1 cellular context compared by ENCODE assay signal in genomic region chr11:12824281-12825041, GRCh38.
TF ChIP-seq lines count a peak whose summit lies in the region.

No MANE protein-coding gene starts in this region.

TF ChIP-seq in HepG2, 621 proteins besides CTCF, POLR2A, EP300 and RAD21 (continued from another document and continues in another):
- TF ChIP-seq NFE2L1 (CRISPR knock-in tag; IDR thresholded peaks at IDR 0.05; ENCODE audit: borderline replicate concordance) (no peak), ZNF329 (CRISPR knock-in tag; IDR thresholded peaks at IDR 0.05; ENCODE audit: low read depth) (no peak), HNRNPUL1 (IDR thresholded peaks at IDR 0.05; ENCODE audit: low read depth, low read length) (no peak), ZNF569 (CRISPR knock-in tag; IDR thresholded peaks at IDR 0.05; ENCODE audit: borderline replicate concordance) (no peak), ZNF576 (CRISPR knock-in tag; IDR thresholded peaks at IDR 0.05) (no peak), MEF2D (CRISPR knock-in tag; IDR thresholded peaks at IDR 0.05) (no peak), HOMEZ (CRISPR knock-in tag; IDR thresholded peaks at IDR 0.05; ENCODE audit: low read depth) (peak; percentile 68), ZSCAN22 (CRISPR knock-in tag; IDR thresholded peaks at IDR 0.05) (no peak), ZMYM2 (CRISPR knock-in tag; IDR thresholded peaks at IDR 0.05) (no peak), ZNF30 (CRISPR knock-in tag; IDR thresholded peaks at IDR 0.05) (no peak), NR2C2 (CRISPR knock-in tag; IDR thresholded peaks at IDR 0.05; ENCODE audit: borderline replicate concordance) (peak; percentile 16; the same call in 1 of the 2 replicates), ZNF839 (CRISPR knock-in tag; IDR thresholded peaks at IDR 0.05; ENCODE audit: borderline replicate concordance) (no peak), THYN1 (CRISPR knock-in tag; IDR thresholded peaks at IDR 0.05; ENCODE audit: borderline replicate concordance, low read depth) (no peak), ARID2 (CRISPR knock-in tag; IDR thresholded peaks at IDR 0.05; ENCODE audit: borderline replicate concordance) (no peak), KAT7 (CRISPR knock-in tag; IDR thresholded peaks at IDR 0.05; ENCODE audit: borderline replicate concordance) (no peak), ZNF841 (CRISPR knock-in tag; IDR thresholded peaks at IDR 0.05; ENCODE audit: borderline replicate concordance) (no peak), POLR2AphosphoS2 (IDR thresholded peaks at IDR 0.05; ENCODE audit: low read depth, low read length) (no peak), TRIM24 (CRISPR knock-in tag; IDR thresholded peaks at IDR 0.05) (no peak), TP53 (CRISPR knock-in tag; conservative IDR thresholded peaks at IDR 0.05) (no peak), SRSF9 (IDR thresholded peaks at IDR 0.05; ENCODE audit: borderline replicate concordance, insufficient read depth, low read depth, low read length, poor library complexity, severe bottlenecking) (no peak), SAP130 (CRISPR knock-in tag; IDR thresholded peaks at IDR 0.05; ENCODE audit: low read depth) (peak; percentile 62), ZNF224 (CRISPR knock-in tag; IDR thresholded peaks at IDR 0.05) (no peak), PHF20 (CRISPR knock-in tag; IDR thresholded peaks at IDR 0.05) (no peak), RAD51 (IDR thresholded peaks at IDR 0.05; ENCODE audit: borderline replicate concordance) (no peak), ZBTB2 (CRISPR knock-in tag; IDR thresholded peaks at IDR 0.05; ENCODE audit: low read depth) (no peak), FLYWCH1 (CRISPR knock-in tag; IDR thresholded peaks at IDR 0.05) (no peak), TFE3 (CRISPR knock-in tag; IDR thresholded peaks at IDR 0.05) (peak; percentile 28; the same call in 1 of the 2 replicates), ELF3 (CRISPR knock-in tag; IDR thresholded peaks at IDR 0.05) (peak; percentile 43; the same call in 1 of the 2 replicates), ZNF629 (CRISPR knock-in tag; conservative IDR thresholded peaks at IDR 0.05) (no peak), NFIB (CRISPR knock-in tag; IDR thresholded peaks at IDR 0.05; ENCODE audit: borderline replicate concordance) (no peak), THAP11 (CRISPR knock-in tag; IDR thresholded peaks at IDR 0.05) (peak; percentile 32; the same call in 1 of the 2 replicates), STAG1 (CRISPR knock-in tag; IDR thresholded peaks at IDR 0.05) (peak; percentile 44; the same call in 1 of the 2 replicates), HES4 (CRISPR knock-in tag; IDR thresholded peaks at IDR 0.05; ENCODE audit: borderline replicate concordance) (no peak), MZF1 (CRISPR knock-in tag; IDR thresholded peaks at IDR 0.05; ENCODE audit: borderline replicate concordance) (no peak), NFIC (IDR thresholded peaks at IDR 0.05; ENCODE audit: low read length) (0 out of 2 replicates have a peak, but pooled peaks have one; percentile 17), PHF21A (CRISPR knock-in tag; IDR thresholded peaks at IDR 0.05) (peak; percentile 64; the same call in 1 of the 2 replicates), ZC3H13 (CRISPR knock-in tag; IDR thresholded peaks at IDR 0.05) (no peak), ZBTB38 (CRISPR knock-in tag; IDR thresholded peaks at IDR 0.05) (no peak), ZNF24 (IDR thresholded peaks at IDR 0.05) (no peak), ZNF737 (CRISPR knock-in tag; IDR thresholded peaks at IDR 0.05; ENCODE audit: borderline replicate concordance) (no peak), NONO (IDR thresholded peaks at IDR 0.05) (no peak), NONO (CRISPR knock-in tag; conservative IDR thresholded peaks at IDR 0.05) (0 out of 2 replicates have a peak, but pooled peaks have one; percentile 24)
- TF ChIP-seq, protein P1, sequence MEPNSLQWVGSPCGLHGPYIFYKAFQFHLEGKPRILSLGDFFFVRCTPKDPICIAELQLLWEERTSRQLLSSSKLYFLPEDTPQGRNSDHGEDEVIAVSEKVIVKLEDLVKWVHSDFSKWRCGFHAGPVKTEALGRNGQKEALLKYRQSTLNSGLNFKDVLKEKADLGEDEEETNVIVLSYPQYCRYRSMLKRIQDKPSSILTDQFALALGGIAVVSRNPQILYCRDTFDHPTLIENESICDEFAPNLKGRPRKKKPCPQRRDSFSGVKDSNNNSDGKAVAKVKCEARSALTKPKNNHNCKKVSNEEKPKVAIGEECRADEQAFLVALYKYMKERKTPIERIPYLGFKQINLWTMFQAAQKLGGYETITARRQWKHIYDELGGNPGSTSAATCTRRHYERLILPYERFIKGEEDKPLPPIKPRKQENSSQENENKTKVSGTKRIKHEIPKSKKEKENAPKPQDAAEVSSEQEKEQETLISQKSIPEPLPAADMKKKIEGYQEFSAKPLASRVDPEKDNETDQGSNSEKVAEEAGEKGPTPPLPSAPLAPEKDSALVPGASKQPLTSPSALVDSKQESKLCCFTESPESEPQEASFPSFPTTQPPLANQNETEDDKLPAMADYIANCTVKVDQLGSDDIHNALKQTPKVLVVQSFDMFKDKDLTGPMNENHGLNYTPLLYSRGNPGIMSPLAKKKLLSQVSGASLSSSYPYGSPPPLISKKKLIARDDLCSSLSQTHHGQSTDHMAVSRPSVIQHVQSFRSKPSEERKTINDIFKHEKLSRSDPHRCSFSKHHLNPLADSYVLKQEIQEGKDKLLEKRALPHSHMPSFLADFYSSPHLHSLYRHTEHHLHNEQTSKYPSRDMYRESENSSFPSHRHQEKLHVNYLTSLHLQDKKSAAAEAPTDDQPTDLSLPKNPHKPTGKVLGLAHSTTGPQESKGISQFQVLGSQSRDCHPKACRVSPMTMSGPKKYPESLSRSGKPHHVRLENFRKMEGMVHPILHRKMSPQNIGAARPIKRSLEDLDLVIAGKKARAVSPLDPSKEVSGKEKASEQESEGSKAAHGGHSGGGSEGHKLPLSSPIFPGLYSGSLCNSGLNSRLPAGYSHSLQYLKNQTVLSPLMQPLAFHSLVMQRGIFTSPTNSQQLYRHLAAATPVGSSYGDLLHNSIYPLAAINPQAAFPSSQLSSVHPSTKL (CRISPR knock-in tag; IDR thresholded peaks at IDR 0.05), result peak; percentile 63; the same call in 1 of the 2 replicates
- TF ChIP-seq, protein P2, sequence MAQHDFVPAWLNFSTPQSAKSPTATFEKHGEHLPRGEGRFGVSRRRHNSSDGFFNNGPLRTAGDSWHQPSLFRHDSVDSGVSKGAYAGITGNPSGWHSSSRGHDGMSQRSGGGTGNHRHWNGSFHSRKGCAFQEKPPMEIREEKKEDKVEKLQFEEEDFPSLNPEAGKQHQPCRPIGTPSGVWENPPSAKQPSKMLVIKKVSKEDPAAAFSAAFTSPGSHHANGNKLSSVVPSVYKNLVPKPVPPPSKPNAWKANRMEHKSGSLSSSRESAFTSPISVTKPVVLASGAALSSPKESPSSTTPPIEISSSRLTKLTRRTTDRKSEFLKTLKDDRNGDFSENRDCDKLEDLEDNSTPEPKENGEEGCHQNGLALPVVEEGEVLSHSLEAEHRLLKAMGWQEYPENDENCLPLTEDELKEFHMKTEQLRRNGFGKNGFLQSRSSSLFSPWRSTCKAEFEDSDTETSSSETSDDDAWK (CRISPR knock-in tag; IDR thresholded peaks at IDR 0.05), result no peak
- TF ChIP-seq, protein P3, sequence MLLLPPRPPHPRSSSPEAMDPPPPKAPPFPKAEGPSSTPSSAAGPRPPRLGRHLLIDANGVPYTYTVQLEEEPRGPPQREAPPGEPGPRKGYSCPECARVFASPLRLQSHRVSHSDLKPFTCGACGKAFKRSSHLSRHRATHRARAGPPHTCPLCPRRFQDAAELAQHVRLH (CRISPR knock-in tag; IDR thresholded peaks at IDR 0.05; ENCODE audit: borderline replicate concordance, low read depth), result no peak
- TF ChIP-seq, protein P4, sequence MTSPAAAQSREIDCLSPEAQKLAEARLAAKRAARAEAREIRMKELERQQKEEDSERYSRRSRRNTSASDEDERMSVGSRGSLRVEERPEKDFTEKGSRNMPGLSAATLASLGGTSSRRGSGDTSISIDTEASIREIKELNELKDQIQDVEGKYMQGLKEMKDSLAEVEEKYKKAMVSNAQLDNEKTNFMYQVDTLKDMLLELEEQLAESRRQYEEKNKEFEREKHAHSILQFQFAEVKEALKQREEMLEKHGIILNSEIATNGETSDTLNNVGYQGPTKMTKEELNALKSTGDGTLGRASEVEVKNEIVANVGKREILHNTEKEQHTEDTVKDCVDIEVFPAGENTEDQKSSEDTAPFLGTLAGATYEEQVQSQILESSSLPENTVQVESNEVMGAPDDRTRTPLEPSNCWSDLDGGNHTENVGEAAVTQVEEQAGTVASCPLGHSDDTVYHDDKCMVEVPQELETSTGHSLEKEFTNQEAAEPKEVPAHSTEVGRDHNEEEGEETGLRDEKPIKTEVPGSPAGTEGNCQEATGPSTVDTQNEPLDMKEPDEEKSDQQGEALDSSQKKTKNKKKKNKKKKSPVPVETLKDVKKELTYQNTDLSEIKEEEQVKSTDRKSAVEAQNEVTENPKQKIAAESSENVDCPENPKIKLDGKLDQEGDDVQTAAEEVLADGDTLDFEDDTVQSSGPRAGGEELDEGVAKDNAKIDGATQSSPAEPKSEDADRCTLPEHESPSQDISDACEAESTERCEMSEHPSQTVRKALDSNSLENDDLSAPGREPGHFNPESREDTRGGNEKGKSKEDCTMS (CRISPR knock-in tag; conservative IDR thresholded peaks at IDR 0.05), result no peak
- TF ChIP-seq, protein P5, sequence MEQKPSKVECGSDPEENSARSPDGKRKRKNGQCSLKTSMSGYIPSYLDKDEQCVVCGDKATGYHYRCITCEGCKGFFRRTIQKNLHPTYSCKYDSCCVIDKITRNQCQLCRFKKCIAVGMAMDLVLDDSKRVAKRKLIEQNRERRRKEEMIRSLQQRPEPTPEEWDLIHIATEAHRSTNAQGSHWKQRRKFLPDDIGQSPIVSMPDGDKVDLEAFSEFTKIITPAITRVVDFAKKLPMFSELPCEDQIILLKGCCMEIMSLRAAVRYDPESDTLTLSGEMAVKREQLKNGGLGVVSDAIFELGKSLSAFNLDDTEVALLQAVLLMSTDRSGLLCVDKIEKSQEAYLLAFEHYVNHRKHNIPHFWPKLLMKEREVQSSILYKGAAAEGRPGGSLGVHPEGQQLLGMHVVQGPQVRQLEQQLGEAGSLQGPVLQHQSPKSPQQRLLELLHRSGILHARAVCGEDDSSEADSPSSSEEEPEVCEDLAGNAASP (CRISPR knock-in tag; IDR thresholded peaks at IDR 0.05; ENCODE audit: borderline replicate concordance), result 0 out of 2 replicates have a peak, but pooled peaks have one; percentile 33
- TF ChIP-seq, protein P6, sequence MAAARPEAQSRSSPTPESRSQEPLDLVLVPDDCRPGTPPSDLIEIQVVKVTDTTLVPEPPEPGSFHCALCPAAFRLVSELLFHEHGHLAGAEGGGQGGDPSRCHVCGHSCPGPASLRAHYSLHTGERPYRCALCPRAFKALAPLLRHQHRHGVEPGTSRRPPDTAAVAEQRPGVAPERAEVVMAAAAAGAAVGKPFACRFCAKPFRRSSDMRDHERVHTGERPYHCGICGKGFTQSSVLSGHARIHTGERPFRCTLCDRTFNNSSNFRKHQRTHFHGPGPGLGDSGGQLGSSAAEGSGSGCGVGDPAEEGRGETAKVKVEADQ (CRISPR knock-in tag; IDR thresholded peaks at IDR 0.05; ENCODE audit: borderline replicate concordance), result no peak
- TF ChIP-seq, protein P7, sequence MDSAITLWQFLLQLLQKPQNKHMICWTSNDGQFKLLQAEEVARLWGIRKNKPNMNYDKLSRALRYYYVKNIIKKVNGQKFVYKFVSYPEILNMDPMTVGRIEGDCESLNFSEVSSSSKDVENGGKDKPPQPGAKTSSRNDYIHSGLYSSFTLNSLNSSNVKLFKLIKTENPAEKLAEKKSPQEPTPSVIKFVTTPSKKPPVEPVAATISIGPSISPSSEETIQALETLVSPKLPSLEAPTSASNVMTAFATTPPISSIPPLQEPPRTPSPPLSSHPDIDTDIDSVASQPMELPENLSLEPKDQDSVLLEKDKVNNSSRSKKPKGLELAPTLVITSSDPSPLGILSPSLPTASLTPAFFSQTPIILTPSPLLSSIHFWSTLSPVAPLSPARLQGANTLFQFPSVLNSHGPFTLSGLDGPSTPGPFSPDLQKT (CRISPR knock-in tag; IDR thresholded peaks at IDR 0.05; ENCODE audit: borderline replicate concordance), result no peak
